In the genomic region with DNA sequence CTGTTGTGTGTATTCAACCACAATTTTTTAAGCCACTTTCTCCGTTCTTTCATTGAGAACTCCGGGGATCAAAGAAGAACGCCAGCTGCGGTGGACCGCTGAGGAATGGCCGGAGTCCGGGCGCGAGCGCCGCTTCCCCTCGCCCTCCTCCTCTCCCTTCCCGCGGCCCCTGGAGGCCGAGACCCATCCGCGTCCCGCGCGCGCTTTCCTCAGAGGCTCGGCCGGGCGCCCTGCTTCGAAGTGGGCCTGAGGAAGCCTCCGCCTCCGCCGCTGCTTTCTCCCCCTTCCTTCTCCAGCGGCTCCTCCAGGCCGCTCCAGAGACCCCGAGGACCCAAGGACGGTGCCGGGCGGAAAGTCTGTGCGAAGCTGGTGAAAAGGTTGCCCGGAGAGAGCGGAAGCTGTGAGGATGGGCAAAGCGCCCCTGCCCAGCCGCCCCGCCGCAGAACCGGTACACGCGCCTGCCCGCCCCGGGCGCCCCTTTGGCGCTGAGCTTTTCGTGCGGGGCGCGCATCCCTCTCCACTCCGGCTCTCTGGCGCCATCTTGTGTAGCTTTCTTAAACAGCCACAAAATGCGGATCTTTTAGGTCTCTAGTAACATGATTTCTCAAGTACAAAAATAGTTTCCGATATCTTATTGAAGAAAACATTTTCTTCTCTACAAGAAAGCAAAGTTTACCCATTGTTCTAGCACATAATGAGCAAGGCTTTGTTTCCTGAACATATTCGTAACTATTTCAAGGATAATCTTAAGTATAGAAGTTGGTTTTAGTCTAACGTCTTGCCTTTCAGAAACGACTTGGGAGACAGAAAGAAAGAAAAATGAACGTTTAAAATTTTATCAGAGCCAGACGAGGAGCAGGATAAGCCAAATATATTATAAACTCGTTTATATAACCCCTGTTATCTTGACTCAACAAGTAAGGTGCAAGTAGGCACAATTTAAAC, we compare ENCODE assay signal across 1 cellular context.
TF ChIP-seq lines count a peak whose summit lies in the region.

No MANE protein-coding gene starts in this region.

TF ChIP-seq in HEK293, 187 proteins besides CTCF, POLR2A, EP300 and RAD21 (continued from another document):
- TF ChIP-seq, protein P1, sequence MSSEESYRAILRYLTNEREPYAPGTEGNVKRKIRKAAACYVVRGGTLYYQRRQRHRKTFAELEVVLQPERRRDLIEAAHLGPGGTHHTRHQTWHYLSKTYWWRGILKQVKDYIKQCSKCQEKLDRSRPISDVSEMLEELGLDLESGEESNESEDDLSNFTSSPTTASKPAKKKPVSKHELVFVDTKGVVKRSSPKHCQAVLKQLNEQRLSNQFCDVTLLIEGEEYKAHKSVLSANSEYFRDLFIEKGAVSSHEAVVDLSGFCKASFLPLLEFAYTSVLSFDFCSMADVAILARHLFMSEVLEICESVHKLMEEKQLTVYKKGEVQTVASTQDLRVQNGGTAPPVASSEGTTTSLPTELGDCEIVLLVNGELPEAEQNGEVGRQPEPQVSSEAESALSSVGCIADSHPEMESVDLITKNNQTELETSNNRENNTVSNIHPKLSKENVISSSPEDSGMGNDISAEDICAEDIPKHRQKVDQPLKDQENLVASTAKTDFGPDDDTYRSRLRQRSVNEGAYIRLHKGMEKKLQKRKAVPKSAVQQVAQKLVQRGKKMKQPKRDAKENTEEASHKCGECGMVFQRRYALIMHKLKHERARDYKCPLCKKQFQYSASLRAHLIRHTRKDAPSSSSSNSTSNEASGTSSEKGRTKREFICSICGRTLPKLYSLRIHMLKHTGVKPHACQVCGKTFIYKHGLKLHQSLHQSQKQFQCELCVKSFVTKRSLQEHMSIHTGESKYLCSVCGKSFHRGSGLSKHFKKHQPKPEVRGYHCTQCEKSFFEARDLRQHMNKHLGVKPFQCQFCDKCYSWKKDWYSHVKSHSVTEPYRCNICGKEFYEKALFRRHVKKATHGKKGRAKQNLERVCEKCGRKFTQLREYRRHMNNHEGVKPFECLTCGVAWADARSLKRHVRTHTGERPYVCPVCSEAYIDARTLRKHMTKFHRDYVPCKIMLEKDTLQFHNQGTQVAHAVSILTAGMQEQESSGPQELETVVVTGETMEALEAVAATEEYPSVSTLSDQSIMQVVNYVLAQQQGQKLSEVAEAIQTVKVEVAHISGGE (tag by site-specific recombination; conservative IDR thresholded peaks at IDR 0.05; ENCODE audit: low read depth): peak; percentile 65; the same call in 1 of the 2 replicates
- TF ChIP-seq, protein P2, sequence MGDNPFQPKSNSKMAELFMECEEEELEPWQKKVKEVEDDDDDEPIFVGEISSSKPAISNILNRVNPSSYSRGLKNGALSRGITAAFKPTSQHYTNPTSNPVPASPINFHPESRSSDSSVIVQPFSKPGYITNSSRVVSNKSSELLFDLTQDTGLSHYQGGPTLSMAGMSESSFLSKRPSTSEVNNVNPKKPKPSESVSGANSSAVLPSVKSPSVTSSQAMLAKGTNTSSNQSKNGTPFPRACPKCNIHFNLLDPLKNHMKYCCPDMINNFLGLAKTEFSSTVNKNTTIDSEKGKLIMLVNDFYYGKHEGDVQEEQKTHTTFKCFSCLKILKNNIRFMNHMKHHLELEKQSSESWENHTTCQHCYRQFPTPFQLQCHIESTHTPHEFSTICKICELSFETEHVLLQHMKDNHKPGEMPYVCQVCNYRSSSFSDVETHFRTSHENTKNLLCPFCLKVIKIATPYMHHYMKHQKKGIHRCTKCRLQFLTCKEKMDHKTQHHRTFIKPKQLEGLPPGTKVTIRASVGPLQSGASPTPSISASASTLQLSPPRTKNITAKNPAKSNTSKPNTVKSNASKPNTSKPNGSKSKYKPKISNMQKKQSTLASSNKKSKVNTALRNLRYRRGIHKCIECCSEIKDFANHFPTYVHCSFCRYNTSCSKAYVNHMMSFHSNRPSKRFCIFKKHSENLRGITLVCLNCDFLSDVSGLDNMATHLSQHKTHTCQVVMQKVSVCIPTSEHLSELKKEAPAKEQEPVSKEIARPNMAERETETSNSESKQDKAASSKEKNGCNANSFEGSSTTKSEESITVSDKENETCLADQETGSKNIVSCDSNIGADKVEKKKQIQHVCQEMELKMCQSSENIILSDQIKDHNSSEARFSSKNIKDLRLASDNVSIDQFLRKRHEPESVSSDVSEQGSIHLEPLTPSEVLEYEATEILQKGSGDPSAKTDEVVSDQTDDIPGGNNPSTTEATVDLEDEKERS (tag by site-specific recombination; IDR thresholded peaks at IDR 0.05): peak; percentile 32; the same call in 1 of the 2 replicates
- TF ChIP-seq GLI2 (tag by site-specific recombination; IDR thresholded peaks at IDR 0.05; ENCODE audit: borderline replicate concordance, low read depth): no peak
- peak; percentile 24; the same call in 1 of the 2 replicates for TF ChIP-seq GLIS2 (tag by site-specific recombination; IDR thresholded peaks at IDR 0.05)
- peak; percentile 42 for TF ChIP-seq YY1 (tag by site-specific recombination; IDR thresholded peaks at IDR 0.05)
- TF ChIP-seq SP7 (tag by site-specific recombination; IDR thresholded peaks at IDR 0.05): peak; percentile 75
- TF ChIP-seq ZBTB8A (tag by site-specific recombination; IDR thresholded peaks at IDR 0.05): peak; percentile 98
- TF ChIP-seq ZNF266 (tag by site-specific recombination; IDR thresholded peaks at IDR 0.05; ENCODE audit: low read depth): no peak
- TF ChIP-seq ZEB2 (tag by site-specific recombination; IDR thresholded peaks at IDR 0.05): peak; percentile 97
- TF ChIP-seq, protein P3, sequence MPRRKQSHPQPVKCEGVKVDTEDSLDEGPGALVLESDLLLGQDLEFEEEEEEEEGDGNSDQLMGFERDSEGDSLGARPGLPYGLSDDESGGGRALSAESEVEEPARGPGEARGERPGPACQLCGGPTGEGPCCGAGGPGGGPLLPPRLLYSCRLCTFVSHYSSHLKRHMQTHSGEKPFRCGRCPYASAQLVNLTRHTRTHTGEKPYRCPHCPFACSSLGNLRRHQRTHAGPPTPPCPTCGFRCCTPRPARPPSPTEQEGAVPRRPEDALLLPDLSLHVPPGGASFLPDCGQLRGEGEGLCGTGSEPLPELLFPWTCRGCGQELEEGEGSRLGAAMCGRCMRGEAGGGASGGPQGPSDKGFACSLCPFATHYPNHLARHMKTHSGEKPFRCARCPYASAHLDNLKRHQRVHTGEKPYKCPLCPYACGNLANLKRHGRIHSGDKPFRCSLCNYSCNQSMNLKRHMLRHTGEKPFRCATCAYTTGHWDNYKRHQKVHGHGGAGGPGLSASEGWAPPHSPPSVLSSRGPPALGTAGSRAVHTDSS (tag by site-specific recombination; IDR thresholded peaks at IDR 0.05): no peak
- TF ChIP-seq ZNF560 (tag by site-specific recombination; IDR thresholded peaks at IDR 0.05; ENCODE audit: borderline replicate concordance): no peak
- TF ChIP-seq RBAK (tag by site-specific recombination; IDR thresholded peaks at IDR 0.05): no peak
- TF ChIP-seq ZNF660 (tag by site-specific recombination; IDR thresholded peaks at IDR 0.05): peak; percentile 87; the same call in 1 of the 2 replicates
- peak; percentile 72; the same call in 1 of the 2 replicates for TF ChIP-seq ZNF501 (tag by site-specific recombination; IDR thresholded peaks at IDR 0.05)
- TF ChIP-seq ZFP69B (tag by site-specific recombination; IDR thresholded peaks at IDR 0.05): peak; percentile 40; the same call in 1 of the 2 replicates
- peak; percentile 58; the same call in 1 of the 2 replicates for TF ChIP-seq ZBTB17 (tag by site-specific recombination; IDR thresholded peaks at IDR 0.05)
- no peak for TF ChIP-seq ZBTB1 (tag by site-specific recombination; IDR thresholded peaks at IDR 0.05)
- peak; percentile 67; the same call in 1 of the 2 replicates for TF ChIP-seq KLF8 (tag by site-specific recombination; IDR thresholded peaks at IDR 0.05)
